ENCODE assay signal across 8 cellular contexts in genomic region chr2:8676191-8676914, GRCh38. TPM values are rescaled to one million over a fixed set of nuclear protein-coding genes. Genes with fewer than 3 reads are reported as not detected.
DNase-seq lines count a peak whose midpoint lies in the region; ATAC-seq and TF ChIP-seq lines count a peak whose summit lies in the region.

No MANE protein-coding gene starts in this region.

- TF ChIP-seq POLR2A in breast epithelium (IDR thresholded peaks at IDR 0.05) (no peak), gastrocnemius medialis (IDR thresholded peaks at IDR 0.05) (peak in 1 of 2 donors; percentile 30)

- no peaks in the 10 kb centered on the region for H3K36me3 ChIP-seq in ES-I3 (ENCODE audit: insufficient read depth, low read length)
- no peaks in the 10 kb centered on the region for H3K36me3 ChIP-seq in breast epithelium
- no peaks in the 10 kb centered on the region for H3K36me3 ChIP-seq in gastrocnemius medialis

- H3K27ac ChIP-seq in breast epithelium (peak overlapping the region; percentile 89 to 95), gastrocnemius medialis (peak overlapping the region; percentile 90 to 98 (median 92))

- ATAC-seq in gastrocnemius medialis (peak; percentile 52 to 57), HG02759 (IDR thresholded peaks at IDR 0.05; ENCODE audit: unreplicated experiment) (no peak)

- DNase-seq in breast epithelium (ENCODE audit: low spot score in 2 of 2) (peak; percentile 85 to 86), gastrocnemius medialis (peak; percentile 72 to 86), SIG-M5 (lab: John Stamatoyannopoulos, UW) (no peak), T1000 (lab: John Stamatoyannopoulos, UW) (no peak), RKO (ENCODE audit: low spot score) (no peak)

- no peak for TF ChIP-seq CTCF in breast epithelium (IDR thresholded peaks at IDR 0.05)
- TF ChIP-seq CTCF in gastrocnemius medialis (IDR thresholded peaks at IDR 0.05 in 4 of 5, conservative IDR thresholded peaks at IDR 0.05 in 1 of 5) = no peak

- H3K4me1 ChIP-seq in ES-I3 (ENCODE audit: insufficient read depth, low read length) (0 out of 2 replicates have a peak, but pooled peaks cover 13% of the 10 kb centered on the region), breast epithelium (peaks cover 0 to 17% of the 10 kb centered on the region in 2 donors), gastrocnemius medialis (peaks cover 28 to 32% of the 10 kb centered on the region in 2 donors)

- in situ Hi-C loops in gastrocnemius medialis (cut with MboI; ENCODE audit: low sequenced_read_pairs in 4 of 4) = loop anchor here (25.0 kb wide), 3 partner anchors 664 to 1589 kb away; no protein-coding TSS in a partner anchor

- intact Hi-C loops in breast epithelium (cut with DNase I; ENCODE audit: low total_unique reads) (no loop called here), gastrocnemius medialis (cut with DNase I; ENCODE audit: low total_unique reads) (loop anchor here (2.0 to 5.0 kb wide), 4 partner anchors 16 to 1366 kb away; partner anchors contain the start of gene KLF11)

- peak overlapping the region; percentile 66 for H3K9ac ChIP-seq in ES-I3 (ENCODE audit: low read depth, low read length)

- H3K4me3 ChIP-seq in breast epithelium = peak overlapping the region; percentile 51 to 71 (median 56)
- peak overlapping the region; percentile 57 for H3K4me3 ChIP-seq in iPS-18c (ENCODE audit: insufficient read depth, low read depth, low read length)
- peak overlapping the region; percentile 64 to 72 (median 64) for H3K4me3 ChIP-seq in gastrocnemius medialis

- no peaks in the 10 kb centered on the region for H3K27me3 ChIP-seq in breast epithelium
- no peaks in the 10 kb centered on the region for H3K27me3 ChIP-seq in gastrocnemius medialis

- H3K9me3 ChIP-seq in ES-I3 (ENCODE audit: control insufficient read depth, insufficient read depth, low read length) (peaks cover 5% of the 10 kb centered on the region), breast epithelium (peaks cover 0 to 9% of the 10 kb centered on the region in 2 donors), iPS-18c (ENCODE audit: control insufficient read depth, insufficient read depth, low read length) (peaks cover 4% of the 10 kb centered on the region), gastrocnemius medialis (no peaks in the 10 kb centered on the region)

RNA-seq across cellular contexts. Expression of gene ID2, which starts 5.5 kb away (rescaled TPM):
- 100 to 1,000 TPM; 240 to 305 (median 260) TPM for total RNA-seq in breast epithelium
- total RNA-seq in gastrocnemius medialis = 10 to 100 TPM; 16.6 to 35.9 (median 27.4) TPM

Comparison
In these comparisons a context has a peak if more than half of its experiments do, and no peak if none do; other contexts are left out.
1. DNase-seq: peak in breast epithelium (2 of 2) and gastrocnemius medialis (2 of 2); none in SIG-M5 (single experiment), T1000 (single experiment) and RKO (single experiment).
2. RNA of gene ID2, which starts 5.5 kb away (total RNA-seq): 240 to 305 TPM in breast epithelium; 16.6 to 35.9 TPM in gastrocnemius medialis; every median in the first group is over 4 times any median in the second.
3. Peak in every context shown above with its lines, with median percentiles within 50 percentile points of each other: H3K4me3 ChIP-seq.